Comparison of ENCODE assay signal across 1 cellular context in the genomic region with DNA sequence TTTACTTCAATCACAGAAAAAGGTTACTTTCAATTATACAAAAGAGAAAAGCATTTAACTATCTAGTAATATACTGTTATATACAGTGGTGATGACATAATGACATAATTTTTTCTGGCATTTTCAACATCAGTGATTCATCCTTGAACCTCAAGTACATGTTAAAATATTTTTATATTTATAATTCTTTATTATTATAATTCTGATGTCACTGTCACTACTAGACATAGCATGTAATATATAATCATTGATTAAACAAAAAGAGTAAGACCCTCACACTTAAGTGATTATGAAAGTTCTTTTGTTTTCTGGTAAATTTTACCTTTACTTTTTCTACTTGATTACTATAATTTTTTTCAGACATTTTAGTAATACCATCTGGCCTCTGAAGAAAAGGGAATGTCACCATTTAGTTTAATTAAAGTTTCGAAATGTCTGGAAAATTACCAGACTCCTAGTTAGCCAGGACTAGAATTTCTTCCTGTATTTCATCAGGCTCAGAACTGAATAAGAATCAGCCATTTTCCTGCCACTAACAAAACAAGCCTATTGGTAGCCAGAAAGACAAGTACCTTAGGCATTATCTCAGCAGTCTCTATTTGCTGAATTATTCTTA.
TF ChIP-seq lines count a peak whose summit lies in the region.

No MANE protein-coding gene starts in this region.

TF ChIP-seq in SK-N-SH treated with all-trans-retinoic acid at 6 μM for 48 hours, 23 proteins besides CTCF, POLR2A, EP300 and RAD21 (continued from another document):
- TF ChIP-seq CREB5 (CRISPR knock-in tag; IDR thresholded peaks at IDR 0.05; ENCODE audit: low read depth) = 0 out of 2 replicates have a peak, but pooled peaks have one; percentile 14
